10 cellular contexts compared by ENCODE assay signal in genomic region chr9:91771027-91771426, GRCh38.
DNase-seq lines count a peak whose midpoint lies in the region; ATAC-seq and TF ChIP-seq lines count a peak whose summit lies in the region.
"Had no signal": no experiment of that assay in that cellular context is flagged by ENCODE, and none has a peak within 500 bp of the region (broad histone marks: within the 10 kb centered on the region; RNA-seq: fewer than 3 reads in every experiment).

No MANE protein-coding gene starts in this region.

- H3K4me3 ChIP-seq in HFF-Myc (replicated peaks; ENCODE audit: low read depth, low read length), result no peak overlapping the region
- no peak overlapping the region for H3K4me3 ChIP-seq in heart right ventricle
- H3K4me3 ChIP-seq in ascending aorta, result no peak overlapping the region
- H3K4me3 ChIP-seq: upper lobe of left lung had no signal

- WGBS in heart right ventricle, 2 donors, result 31 to 48% methylated on average over 8 of the region's 8 CpGs

- DNase-seq in HFF-Myc (ENCODE audit: extremely low read depth, low read depth) (peak; percentile 90), SW480 (ENCODE audit: low spot score) (peak; percentile 61), heart right ventricle (no peak), smooth muscle cell of the brain vasculature (ENCODE audit: low read depth, low spot score) (peak; percentile 58), ascending aorta (ENCODE audit: low spot score in 2 of 2) (no peak)
- DNase-seq in activated CD4-positive, alpha-beta T cell treated with anti-CD3 and anti-CD28 coated beads for 1 hour, result no peak
- no peak for DNase-seq in activated naive CD4-positive, alpha-beta T cell treated with anti-CD3 and anti-CD28 coated beads for 36 hours
- DNase-seq: NCI-H446 treated with DMSO at 0.1 percent for 48 hours had no signal

- H3K4me1 ChIP-seq in heart right ventricle (peaks cover 0 to 2% (median 0%) of the 10 kb centered on the region in 9 donors), ascending aorta (no peaks in the 10 kb centered on the region)

- intact Hi-C loops in heart right ventricle (cut with DNase I) (loop anchor here in 4 of 10 donors (10.0 kb wide), 1 partner anchor 184 kb away; the partner anchor contains the start of gene ROR2 (in 4 of the 4)), ascending aorta (cut with DNase I) (no loop called here)
- intact Hi-C loops in activated naive CD4-positive, alpha-beta T cell treated with anti-CD3 and anti-CD28 coated beads for 36 hours (cut with micrococcal nuclease), result no loop called here

- H3K36me3 ChIP-seq in heart right ventricle (no peaks in the 10 kb centered on the region), ascending aorta (no peaks in the 10 kb centered on the region)
- H3K36me3 ChIP-seq: upper lobe of left lung had no signal

- H3K27me3 ChIP-seq in heart right ventricle (peaks cover 0 to 53% (median 15%) of the 10 kb centered on the region in 7 donors), ascending aorta (no peaks in the 10 kb centered on the region)

- H3K9me3 ChIP-seq in heart right ventricle (no peaks in the 10 kb centered on the region), ascending aorta (no peaks in the 10 kb centered on the region)
- H3K9me3 ChIP-seq: upper lobe of left lung had no signal

- CTCF ChIA-PET in activated naive CD4-positive, alpha-beta T cell treated with anti-CD3 and anti-CD28 coated beads for 36 hours (lab: Charles Lee), result interaction anchor here (1.6 kb wide), 1 partner anchor 12 kb away, joined by 9 read pairs; no protein-coding TSS in a partner anchor

- no peaks in the 10 kb centered on the region for H3K36me3 Mint-ChIP-seq in activated naive CD4-positive, alpha-beta T cell treated with anti-CD3 and anti-CD28 coated beads for 36 hours (ENCODE audit: low read depth)

- no peak overlapping the region for H3K4me3 Mint-ChIP-seq in activated naive CD4-positive, alpha-beta T cell treated with anti-CD3 and anti-CD28 coated beads for 36 hours

- no peaks in the 10 kb centered on the region for H3K4me1 Mint-ChIP-seq in activated naive CD4-positive, alpha-beta T cell treated with anti-CD3 and anti-CD28 coated beads for 36 hours (ENCODE audit: low read depth)

- ATAC-seq in heart right ventricle (peak in 6 of 8 donors; percentile 27 to 75 (median 45)), HG02678 (IDR thresholded peaks at IDR 0.05; ENCODE audit: unreplicated experiment) (no peak)

- H3K9me3 Mint-ChIP-seq in activated naive CD4-positive, alpha-beta T cell treated with anti-CD3 and anti-CD28 coated beads for 36 hours, result no peaks in the 10 kb centered on the region

- TF ChIP-seq CTCF in HFF-Myc (IDR thresholded peaks at IDR 0.05; ENCODE audit: low read depth, low read length, missing control alignments) (peak; percentile 63), heart right ventricle (IDR thresholded peaks at IDR 0.05) (peak in 4 of 9 donors; percentile 8 to 27 (median 16)), ascending aorta (IDR thresholded peaks at IDR 0.05) (no peak)

- no peak overlapping the region for H3K27ac Mint-ChIP-seq in activated naive CD4-positive, alpha-beta T cell treated with anti-CD3 and anti-CD28 coated beads for 36 hours

- H3K27me3 Mint-ChIP-seq in activated naive CD4-positive, alpha-beta T cell treated with anti-CD3 and anti-CD28 coated beads for 36 hours (ENCODE audit: low read depth), result peaks cover 32% of the 10 kb centered on the region

- H3K27ac ChIP-seq in heart right ventricle, result no peak overlapping the region
- no peak overlapping the region for H3K27ac ChIP-seq in ascending aorta
- H3K27ac ChIP-seq: upper lobe of left lung had no signal

Comparison
In these comparisons a context has a peak if more than half of its experiments do, and no peak if none do; other contexts are left out.
1. DNase-seq: peak in HFF-Myc (single experiment), SW480 (single experiment) and smooth muscle cell of the brain vasculature (single experiment); none in heart right ventricle (0 of 2), ascending aorta (0 of 2), activated CD4-positive, alpha-beta T cell treated with anti-CD3 and anti-CD28 coated beads for 1 hour (single experiment) and activated naive CD4-positive, alpha-beta T cell treated with anti-CD3 and anti-CD28 coated beads for 36 hours (single experiment).